1 cellular context compared by ENCODE assay signal in the genomic region with DNA sequence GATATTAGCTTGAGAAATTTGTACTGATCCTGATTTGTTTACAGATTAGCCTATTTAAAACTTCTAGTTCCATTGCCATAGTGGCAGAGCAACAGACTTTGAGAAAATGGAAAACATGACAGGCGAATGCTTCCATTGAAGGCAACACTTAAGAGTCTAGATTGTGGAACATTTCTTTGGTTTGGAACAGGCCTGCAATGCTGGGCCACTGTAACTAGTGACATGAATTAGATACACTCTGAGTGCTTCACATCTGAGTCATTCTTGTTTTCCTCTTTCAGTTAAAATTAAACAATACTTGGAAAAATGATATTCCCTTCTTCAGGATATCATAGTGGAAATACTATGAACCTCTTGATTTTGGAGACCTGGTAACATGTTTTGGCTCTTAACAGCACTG.
TF ChIP-seq lines count a peak whose summit lies in the region.

No MANE protein-coding gene starts in this region.

TF ChIP-seq in IMR-90, 13 proteins besides CTCF, POLR2A, EP300 and RAD21 (continued from another document):
- no peak for TF ChIP-seq CHD1 (IDR thresholded peaks at IDR 0.05; ENCODE audit: low read depth, low read length)
- TF ChIP-seq, protein P1, sequence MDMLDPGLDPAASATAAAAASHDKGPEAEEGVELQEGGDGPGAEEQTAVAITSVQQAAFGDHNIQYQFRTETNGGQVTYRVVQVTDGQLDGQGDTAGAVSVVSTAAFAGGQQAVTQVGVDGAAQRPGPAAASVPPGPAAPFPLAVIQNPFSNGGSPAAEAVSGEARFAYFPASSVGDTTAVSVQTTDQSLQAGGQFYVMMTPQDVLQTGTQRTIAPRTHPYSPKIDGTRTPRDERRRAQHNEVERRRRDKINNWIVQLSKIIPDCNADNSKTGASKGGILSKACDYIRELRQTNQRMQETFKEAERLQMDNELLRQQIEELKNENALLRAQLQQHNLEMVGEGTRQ (IDR thresholded peaks at IDR 0.05; ENCODE audit: low read depth, low read length), result no peak
- TF ChIP-seq CEBPB (IDR thresholded peaks at IDR 0.05; ENCODE audit: low read depth, low read length), result no peak
